ENCODE assay signal across 15 cellular contexts in the genomic region with DNA sequence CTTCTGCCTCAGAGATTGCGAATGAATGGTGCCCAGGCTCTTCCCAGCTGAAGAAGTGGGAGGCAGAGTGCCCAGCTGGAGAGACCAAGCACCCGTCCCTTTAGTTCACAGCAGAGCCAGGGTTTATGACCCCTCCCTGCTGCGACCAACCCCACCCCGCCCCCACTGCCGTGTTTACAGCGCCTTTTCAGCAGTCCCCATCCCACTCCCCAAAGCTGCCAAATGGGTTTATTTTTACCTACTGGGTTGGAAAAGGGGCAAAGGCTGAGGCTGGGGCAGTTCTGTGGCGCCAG. TPM values are rescaled to one million over a fixed set of nuclear protein-coding genes. Genes with fewer than 3 reads are reported as not detected.
DNase-seq lines count a peak whose midpoint lies in the region; ATAC-seq and TF ChIP-seq lines count a peak whose summit lies in the region.
"Had no signal": no experiment of that assay in that cellular context is flagged by ENCODE, and none has a peak within 500 bp of the region (broad histone marks: within the 10 kb centered on the region; RNA-seq: fewer than 3 reads in every experiment).

No MANE protein-coding gene starts in this region.

- peaks cover 64% of the 10 kb centered on the region for H3K4me1 Mint-ChIP-seq in nephron progenitor cell

- peak overlapping the region in 10 of 11 experiments; percentile 44 to 92 (median 77); a peak in 18 of 22 replicates for H3K9ac ChIP-seq in BLaER1 treated with 17β-estradiol and CSF1 and Interleukin-3, amounts not matched to agents 10 nM and 100 nM

- no peak for TF ChIP-seq CTCF in nephron progenitor cell (IDR thresholded peaks at IDR 0.05)

- H3K27ac ChIP-seq in BLaER1 treated with 17β-estradiol and CSF1 and Interleukin-3, amounts not matched to agents 10 nM and 100 nM, result peak overlapping the region in 10 of 11 experiments; percentile 37 to 98 (median 88); a peak in 18 of 22 replicates
- peak overlapping the region; percentile 62 for H3K27ac ChIP-seq in KOPT-K1 (ENCODE audit: low read depth, low read length, poor library complexity, severe bottlenecking)
- H3K27ac ChIP-seq: PC-9 had no signal

- peak overlapping the region; percentile 69 for H3K4me3 Mint-ChIP-seq in nephron progenitor cell
- H3K4me3 Mint-ChIP-seq: activated naive CD8-positive, alpha-beta T cell treated with anti-CD3 and anti-CD28 coated beads for 36 hours; activated T-cell treated with anti-CD3 and anti-CD28 coated beads, Interleukin-2, amount 50 U/mL, for 24 hours; stimulated activated effector memory CD8-positive, alpha-beta T cell treated with anti-CD3 and anti-CD28 coated beads, Interleukin-12 subunit alpha, Interleukin-12 subunit beta, amount 100 ng/mL, for 72 hours had no signal

- peak overlapping the region; percentile 84 to 100 (median 93) for H3K4me2 ChIP-seq in BLaER1 treated with 17β-estradiol and CSF1 and Interleukin-3, amounts not matched to agents 10 nM and 100 nM
- H3K4me2 ChIP-seq: PC-9 had no signal

- H3K9me3 ChIP-seq in BLaER1 treated with 17β-estradiol and CSF1 and Interleukin-3, amounts not matched to agents 10 nM and 100 nM (replicated peaks in 1 of 11), result no peaks in the 10 kb centered on the region
- no peaks in the 10 kb centered on the region for H3K9me3 ChIP-seq in KOPT-K1 (ENCODE audit: insufficient read depth, low read length, poor library complexity, severe bottlenecking)

- peaks cover 3% of the 10 kb centered on the region for H3K27me3 Mint-ChIP-seq in nephron progenitor cell (ENCODE audit: low read depth, poor library complexity)

- DNase-seq in left ventricle myocardium superior (no peak), nephron progenitor cell (peak; percentile 32), NCI-H510A treated with DMSO at 0.1 percent for 48 hours (lab: John Stamatoyannopoulos, UW) (no peak), KG1 (lab: John Stamatoyannopoulos, UW) (no peak)
- DNase-seq: NCI-H1436 treated with DMSO at 0.1 percent for 48 hours, NCI-H446 treated with DMSO at 0.1 percent for 48 hours, PC-9 had no signal

- peaks cover 0 to 14% (median 3%) of the 10 kb centered on the region in 11 experiments; a peak in 6 of 22 replicates for H3K36me3 ChIP-seq in BLaER1 treated with 17β-estradiol and CSF1 and Interleukin-3, amounts not matched to agents 10 nM and 100 nM
- H3K36me3 ChIP-seq in KOPT-K1 (ENCODE audit: insufficient read depth, low read length), result no peaks in the 10 kb centered on the region

- H3K27me3 ChIP-seq in BLaER1 treated with 17β-estradiol and CSF1 and Interleukin-3, amounts not matched to agents 10 nM and 100 nM, result peaks cover 0 to 33% (median 0%) of the 10 kb centered on the region in 11 experiments; a peak in 4 of 22 replicates

- no peaks in the 10 kb centered on the region for H3K9me3 Mint-ChIP-seq in nephron progenitor cell
- H3K9me3 Mint-ChIP-seq: activated naive CD8-positive, alpha-beta T cell treated with anti-CD3 and anti-CD28 coated beads for 36 hours; activated T-cell treated with anti-CD3 and anti-CD28 coated beads, Interleukin-2, amount 50 U/mL, for 24 hours; stimulated activated effector memory CD8-positive, alpha-beta T cell treated with anti-CD3 and anti-CD28 coated beads, Interleukin-12 subunit alpha, Interleukin-12 subunit beta, amount 100 ng/mL, for 72 hours had no signal

- peaks cover 65 to 100% (median 97%) of the 10 kb centered on the region in 10 experiments for H3K4me1 ChIP-seq in BLaER1 treated with 17β-estradiol and CSF1 and Interleukin-3, amounts not matched to agents 10 nM and 100 nM

- intact Hi-C loops in left ventricle myocardium superior (cut with micrococcal nuclease), result no loop called here

- H3K36me3 Mint-ChIP-seq in nephron progenitor cell (ENCODE audit: low read depth), result no peaks in the 10 kb centered on the region
- H3K36me3 Mint-ChIP-seq: activated naive CD8-positive, alpha-beta T cell treated with anti-CD3 and anti-CD28 coated beads for 36 hours; stimulated activated effector memory CD8-positive, alpha-beta T cell treated with anti-CD3 and anti-CD28 coated beads, Interleukin-12 subunit alpha, Interleukin-12 subunit beta, amount 100 ng/mL, for 72 hours had no signal

- H3K27ac Mint-ChIP-seq in nephron progenitor cell, result no peak overlapping the region
- H3K27ac Mint-ChIP-seq: activated T-cell treated with anti-CD3 and anti-CD28 coated beads, Interleukin-2, amount 50 U/mL, for 24 hours had no signal

- ATAC-seq in left ventricle myocardium superior (peak; percentile 37), HG03460 (IDR thresholded peaks at IDR 0.05; ENCODE audit: unreplicated experiment) (no peak), GM21515 (IDR thresholded peaks at IDR 0.05; ENCODE audit: unreplicated experiment) (no peak)

- peaks cover 0 to 6% (median 0%) of the 10 kb centered on the region in 11 experiments; a peak in 2 of 22 replicates for H4K20me1 ChIP-seq in BLaER1 treated with 17β-estradiol and CSF1 and Interleukin-3, amounts not matched to agents 10 nM and 100 nM

- peak overlapping the region in 8 of 10 experiments; percentile 27 to 57 (median 48); a peak in 15 of 20 replicates for H3K4me3 ChIP-seq in BLaER1 treated with 17β-estradiol and CSF1 and Interleukin-3, amounts not matched to agents 10 nM and 100 nM
- H3K4me3 ChIP-seq: PC-9, smooth muscle cell had no signal

RNA-seq across cellular contexts. Expression of gene DYRK3, which starts 23.6 kb away (rescaled TPM):
- total RNA-seq in left ventricle myocardium superior, result 22.2 TPM

RNA-seq across cellular contexts. Expression of gene MAPKAPK2, which starts 25.8 kb away (rescaled TPM):
- total RNA-seq in left ventricle myocardium superior, result 228 TPM

RNA-seq across cellular contexts. Expression of gene EIF2D, which starts 46.7 kb away (rescaled TPM):
- 26.4 TPM for total RNA-seq in left ventricle myocardium superior
